In the genomic region with DNA sequence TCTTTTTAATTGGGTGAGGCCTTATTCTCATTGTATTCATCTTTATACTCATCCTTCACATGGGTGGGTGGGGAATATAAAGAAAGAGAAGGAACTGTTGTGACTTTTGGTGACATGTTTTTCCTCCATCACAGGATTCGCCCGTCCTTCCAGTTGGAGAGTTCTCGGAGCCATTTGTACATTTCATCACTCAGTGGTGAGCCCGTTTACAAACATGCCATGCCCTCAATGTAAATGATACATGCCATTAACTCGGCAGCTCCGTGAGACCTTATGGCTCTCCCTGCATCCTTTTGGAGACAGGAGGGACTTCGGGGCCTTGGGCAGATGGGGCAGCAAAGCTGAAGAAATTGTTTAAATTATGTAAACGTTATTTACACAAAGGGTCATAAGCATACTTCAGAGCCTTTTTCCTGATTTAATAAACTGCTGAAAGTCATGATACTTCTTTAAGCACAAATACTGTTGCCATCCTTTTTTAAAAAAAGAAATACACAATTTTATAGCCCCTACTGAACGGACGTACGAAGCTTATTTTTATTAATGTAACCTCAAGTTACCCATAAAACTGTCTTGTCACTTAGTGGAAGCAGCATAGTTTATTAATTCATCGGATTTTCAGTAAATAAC, we compare ENCODE assay signal across 28 cellular contexts. TPM values are rescaled to one million over a fixed set of nuclear protein-coding genes. Genes with fewer than 3 reads are reported as not detected.
A peak's percentile ranks its signal among the peaks of the same experiment; 100 is the strongest.
DNase-seq lines count a peak whose midpoint lies in the region; ATAC-seq, FAIRE-seq and TF ChIP-seq lines count a peak whose summit lies in the region.
"Had no signal": no experiment of that assay in that cellular context is flagged by ENCODE, and none has a peak within 500 bp of the region (broad histone marks: within the 10 kb centered on the region; RNA-seq: fewer than 3 reads in every experiment).

No MANE protein-coding gene starts in this region.

- H3K4me3 ChIP-seq in A549 (no peak overlapping the region), GM23338 (no peak overlapping the region), colonic mucosa (no peak overlapping the region)
- H3K4me3 ChIP-seq: GM23248, MG63 had no signal

- H3K27ac Mint-ChIP-seq in GM23338 (no peak overlapping the region), glutamatergic neuron (ENCODE audit: unreplicated experiment) (peak overlapping the region; percentile 95)
- H3K27ac Mint-ChIP-seq: B cell; CD8-positive, alpha-beta T cell; H9; HFFc6; T-helper 1 cell treated with Interleukin-12 subunit alpha and Interleukin-12 subunit beta and Interleukin-4 antibody, amounts not matched to agents 30 μg/mL and 1 μg/mL, for 36 hours had no signal

- H4K20me1 ChIP-seq in GM23338 (replicated peaks; ENCODE audit: insufficient read depth): no peaks in the 10 kb centered on the region

- H3F3A ChIP-seq in GM23338 (replicated peaks; ENCODE audit: low read depth): no peaks in the 10 kb centered on the region

- H3K9me3 Mint-ChIP-seq in GM23338 (no peaks in the 10 kb centered on the region), glutamatergic neuron (ENCODE audit: unreplicated experiment) (peaks cover 4% of the 10 kb centered on the region)
- H3K9me3 Mint-ChIP-seq: CD8-positive, alpha-beta T cell; H9; HFFc6; T-helper 1 cell treated with Interleukin-12 subunit alpha and Interleukin-12 subunit beta and Interleukin-4 antibody, amounts not matched to agents 30 μg/mL and 1 μg/mL, for 36 hours had no signal

- CTCF ChIA-PET in A549 (lab: Yijun Ruan, JAX): interaction anchor here (0.6 to 1.1 kb wide), 2 partner anchors 14 to 525 kb away, joined by 3 to 5 read pairs; no protein-coding TSS in a partner anchor

- no peaks in the 10 kb centered on the region for H3K27me3 ChIP-seq in GM23338 (ENCODE audit: insufficient read depth)
- no peaks in the 10 kb centered on the region for H3K27me3 ChIP-seq in colonic mucosa
- H3K27me3 ChIP-seq: MG63 had no signal

- H3K9ac ChIP-seq in colonic mucosa (ENCODE audit: low read depth in 2 of 2, low read length in 2 of 2): no peak overlapping the region
- H3K9ac ChIP-seq: GM23248, SK-N-SH had no signal

- TF ChIP-seq CTCF in A549 (IDR thresholded peaks at IDR 0.05): no peak
- TF ChIP-seq CTCF in GM23338 (conservative IDR thresholded peaks at IDR 0.05; ENCODE audit: low read depth in 2 of 2): no peak
- TF ChIP-seq CTCF in glutamatergic neuron (IDR thresholded peaks at IDR 0.05; ENCODE audit: partially characterized antibody, unreplicated experiment): no peak
- no peak for TF ChIP-seq CTCF in colonic mucosa (IDR thresholded peaks at IDR 0.05)

- ATAC-seq in A549 (no peak), GM23338 (no peak), GM21515 (IDR thresholded peaks at IDR 0.05; ENCODE audit: unreplicated experiment) (no peak), GM19395 (IDR thresholded peaks at IDR 0.05; ENCODE audit: unreplicated experiment) (no peak)
- ATAC-seq: CD8-positive, alpha-beta T cell had no signal

- TF ChIP-seq RAD21 in A549 (conservative IDR thresholded peaks at IDR 0.05 in 1 of 2, IDR thresholded peaks at IDR 0.05 in 1 of 2): no peak

- DNase-seq in A549 (ENCODE audit: low read depth in 1 of 2, low spot score in 1 of 2): no peak
- DNase-seq in GM23338 (ENCODE audit: low spot score): no peak
- peak; percentile 83 to 87 for DNase-seq in NCI-H526 (lab: John Stamatoyannopoulos, UW)
- DNase-seq in glutamatergic neuron: peak; percentile 49
- DNase-seq in colonic mucosa: no peak
- no peak for DNase-seq in stimulated activated CD4-positive, alpha-beta T cell treated with anti-CD3 and anti-CD28 coated beads, Interleukin-4, amount 100 ng/mL, for 4 hours
- DNase-seq: Calu3; CD8-positive, alpha-beta T cell; GM23248; H9; HFFc6; KBM-7; MG63; NCI-H1105 treated with DMSO at 0.1 percent for 48 hours; NCI-H1694; NCI-H2029 treated with DMSO at 0.1 percent for 48 hours; NCI-H345; NCI-H510A treated with DMSO at 0.1 percent for 48 hours; SIG-M5; SK-N-SH; SW 1271 had no signal

- H3K36me3 ChIP-seq in GM23338 (ENCODE audit: insufficient read depth) (no peaks in the 10 kb centered on the region), colonic mucosa (no peaks in the 10 kb centered on the region)
- H3K36me3 ChIP-seq: MG63 had no signal

- POLR2A ChIA-PET in A549 (lab: Yijun Ruan, JAX): no interaction called here

- H3K4me3 Mint-ChIP-seq in GM23338 (no peak overlapping the region), glutamatergic neuron (ENCODE audit: unreplicated experiment) (peak overlapping the region; percentile 48)
- H3K4me3 Mint-ChIP-seq: B cell; CD8-positive, alpha-beta T cell; H9; HFFc6; T-helper 1 cell treated with Interleukin-12 subunit alpha and Interleukin-12 subunit beta and Interleukin-4 antibody, amounts not matched to agents 30 μg/mL and 1 μg/mL, for 36 hours had no signal

- no peak for TF ChIP-seq EP300 in A549 (IDR thresholded peaks at IDR 0.05)

- no peaks in the 10 kb centered on the region for H3K27me3 Mint-ChIP-seq in GM23338 (ENCODE audit: insufficient read depth, low read depth, poor library complexity)
- H3K27me3 Mint-ChIP-seq in glutamatergic neuron (ENCODE audit: unreplicated experiment): peaks cover 2% of the 10 kb centered on the region
- H3K27me3 Mint-ChIP-seq: B cell had no signal

- H3K36me3 Mint-ChIP-seq in GM23338 (ENCODE audit: low read depth) (no peaks in the 10 kb centered on the region), glutamatergic neuron (ENCODE audit: unreplicated experiment) (no peaks in the 10 kb centered on the region)

- H3K27ac ChIP-seq in A549 (no peak overlapping the region), GM23338 (ENCODE audit: low read depth) (no peak overlapping the region), colonic mucosa (no peak overlapping the region)
- H3K27ac ChIP-seq: C4-2B, GM23248 had no signal

- H3K4me2 ChIP-seq in A549: no peak overlapping the region
- H3K4me2 ChIP-seq in GM23338: peak overlapping the region; percentile 25; the same call in 1 of the 2 replicates
- H3K4me2 ChIP-seq: SK-N-SH had no signal

- FAIRE-seq in A549 (lab: Jason Lieb, UNC): peak; percentile 70
- FAIRE-seq: GM18507, RCC 7860 had no signal

- H3K4me1 Mint-ChIP-seq in GM23338 (peaks cover 71% of the 10 kb centered on the region), glutamatergic neuron (ENCODE audit: low read depth, unreplicated experiment) (peaks cover 70% of the 10 kb centered on the region)

- intact Hi-C loops in colonic mucosa (cut with DNase I): no loop called here

- whole genome bisulfite sequencing in A549 (ENCODE audit: missing lambda C conversion rate): 85% methylated on average over 12 of the region's 12 CpGs

- TF ChIP-seq POLR2A in A549 (IDR thresholded peaks at IDR 0.05; ENCODE audit: low read length): no peak

- H3K79me2 ChIP-seq in GM23338 (replicated peaks; ENCODE audit: insufficient read depth): no peaks in the 10 kb centered on the region

- H3K9me2 ChIP-seq in GM23338 (ENCODE audit: insufficient read depth): no peaks in the 10 kb centered on the region
- H3K9me2 ChIP-seq: SK-N-SH had no signal

- H3K9me3 ChIP-seq in A549 (no peaks in the 10 kb centered on the region), colonic mucosa (no peaks in the 10 kb centered on the region)
- H3K9me3 ChIP-seq: MG63, SK-N-SH had no signal

- no peaks in the 10 kb centered on the region for H3K4me1 ChIP-seq in A549
- peaks cover 54% of the 10 kb centered on the region for H3K4me1 ChIP-seq in GM23338 (ENCODE audit: insufficient read depth)
- H3K4me1 ChIP-seq in colonic mucosa: no peaks in the 10 kb centered on the region

- H2AFZ ChIP-seq in GM23338: no peak overlapping the region
- H2AFZ ChIP-seq: GM23248 had no signal

TF ChIP-seq in A549, 52 proteins besides CTCF, POLR2A, EP300 and RAD21 (continues in another document):
- TF ChIP-seq HMGXB4 (CRISPR knock-in tag; IDR thresholded peaks at IDR 0.05; ENCODE audit: borderline replicate concordance) (no peak), ZNF302 (CRISPR knock-in tag; IDR thresholded peaks at IDR 0.05) (no peak)

TF ChIP-seq in GM23338, 12 proteins besides CTCF, POLR2A, EP300 and RAD21 (continues in another document):
- TF ChIP-seq JUNB (IDR thresholded peaks at IDR 0.05; ENCODE audit: unreplicated experiment) (no peak), EZH2 (IDR thresholded peaks at IDR 0.05; ENCODE audit: low read depth, unreplicated experiment) (no peak), ZNF114 (CRISPR knock-in tag; IDR thresholded peaks at IDR 0.05) (no peak), ZNF331 (CRISPR knock-in tag; IDR thresholded peaks at IDR 0.05; ENCODE audit: low read depth) (no peak)
- TF ChIP-seq, protein P1, sequence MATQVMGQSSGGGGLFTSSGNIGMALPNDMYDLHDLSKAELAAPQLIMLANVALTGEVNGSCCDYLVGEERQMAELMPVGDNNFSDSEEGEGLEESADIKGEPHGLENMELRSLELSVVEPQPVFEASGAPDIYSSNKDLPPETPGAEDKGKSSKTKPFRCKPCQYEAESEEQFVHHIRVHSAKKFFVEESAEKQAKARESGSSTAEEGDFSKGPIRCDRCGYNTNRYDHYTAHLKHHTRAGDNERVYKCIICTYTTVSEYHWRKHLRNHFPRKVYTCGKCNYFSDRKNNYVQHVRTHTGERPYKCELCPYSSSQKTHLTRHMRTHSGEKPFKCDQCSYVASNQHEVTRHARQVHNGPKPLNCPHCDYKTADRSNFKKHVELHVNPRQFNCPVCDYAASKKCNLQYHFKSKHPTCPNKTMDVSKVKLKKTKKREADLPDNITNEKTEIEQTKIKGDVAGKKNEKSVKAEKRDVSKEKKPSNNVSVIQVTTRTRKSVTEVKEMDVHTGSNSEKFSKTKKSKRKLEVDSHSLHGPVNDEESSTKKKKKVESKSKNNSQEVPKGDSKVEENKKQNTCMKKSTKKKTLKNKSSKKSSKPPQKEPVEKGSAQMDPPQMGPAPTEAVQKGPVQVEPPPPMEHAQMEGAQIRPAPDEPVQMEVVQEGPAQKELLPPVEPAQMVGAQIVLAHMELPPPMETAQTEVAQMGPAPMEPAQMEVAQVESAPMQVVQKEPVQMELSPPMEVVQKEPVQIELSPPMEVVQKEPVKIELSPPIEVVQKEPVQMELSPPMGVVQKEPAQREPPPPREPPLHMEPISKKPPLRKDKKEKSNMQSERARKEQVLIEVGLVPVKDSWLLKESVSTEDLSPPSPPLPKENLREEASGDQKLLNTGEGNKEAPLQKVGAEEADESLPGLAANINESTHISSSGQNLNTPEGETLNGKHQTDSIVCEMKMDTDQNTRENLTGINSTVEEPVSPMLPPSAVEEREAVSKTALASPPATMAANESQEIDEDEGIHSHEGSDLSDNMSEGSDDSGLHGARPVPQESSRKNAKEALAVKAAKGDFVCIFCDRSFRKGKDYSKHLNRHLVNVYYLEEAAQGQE (IDR thresholded peaks at IDR 0.05; ENCODE audit: unreplicated experiment): no peak

RNA-seq across cellular contexts. Expression of gene SKOR1, which starts 55.7 kb away (rescaled TPM):
- polyA plus RNA-seq in A549 (2011; rRNA removed) (0.03 TPM in 2 replicates), A549 (2017; fragmentation: RNase III; extraction: RNeasy Plus Mini Kit Qiagen cat#74134 plus additional on column Dnase treatment) (0.04 to 0.11 TPM (median 0.05 TPM) in 3 replicates), GM23338 (2016; fragmentation: Nextera tagmentation; extraction: Ambion mirVana) (not detected in 2 replicates)
- polyA plus RNA-seq in A549 (2012; cell fraction: cytosol; rRNA removed): 0.01 and 0.06 TPM in 2 replicates
- 0.19 and 0.28 TPM in 2 replicates for polyA plus RNA-seq in A549 (2012; cell fraction: nucleus; rRNA removed)
- polyA minus RNA-seq in A549 (2011; rRNA and poly(A)+ RNA removed): 0.10 and 0.12 TPM in 2 replicates
- total RNA-seq in GM23338 (2014; rRNA removed; shearing (Covaris generic)): 0.17 and 0.19 TPM in 2 replicates
- total RNA-seq in glutamatergic neuron (ENCODE audit: unreplicated experiment) (4.0 TPM), colonic mucosa (under 1 TPM; 0.10 to 0.19 TPM)
- polyA plus RNA-seq: GM23248 had no signal

Comparison
In these comparisons a context has a peak if more than half of its experiments do, and no peak if none do; other contexts are left out.
1. DNase-seq: peak in NCI-H526 (2 of 2) and glutamatergic neuron (single experiment); none in A549 (0 of 2), GM23338 (single experiment), colonic mucosa (single experiment) and stimulated activated CD4-positive, alpha-beta T cell treated with anti-CD3 and anti-CD28 coated beads, Interleukin-4, amount 100 ng/mL, for 4 hours (0 of 2).